21 cellular contexts compared by ENCODE assay signal in the genomic region with DNA sequence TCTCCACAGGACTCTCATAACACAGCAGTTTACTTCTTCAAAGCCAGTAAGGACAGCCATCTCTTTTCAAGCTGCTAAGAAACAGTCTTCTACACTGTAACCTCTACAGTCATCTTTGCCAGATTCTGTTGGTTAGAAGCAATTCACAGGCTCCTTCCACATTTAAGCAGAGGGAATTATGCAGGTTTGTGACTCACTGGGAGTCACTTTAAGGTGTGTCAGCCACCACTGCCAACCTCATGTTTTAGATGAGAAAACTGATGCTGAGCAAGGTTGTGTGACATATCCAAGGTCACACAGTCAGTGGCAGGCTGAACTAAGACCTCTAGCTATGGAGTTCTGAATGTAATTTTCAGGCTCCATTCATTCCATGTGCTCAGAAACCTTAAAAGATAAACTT.
"Had no signal": no experiment of that assay in that cellular context is flagged by ENCODE, and none has a peak within 500 bp of the region (broad histone marks: within the 10 kb centered on the region; RNA-seq: fewer than 3 reads in every experiment).

No MANE protein-coding gene starts in this region.

- H3K4me1 ChIP-seq: ascending aorta, SJSA1 had no signal

- H3K27ac Mint-ChIP-seq: activated B cell treated with CpG ODN at 0.5 μM for 24 hours; activated CD4-positive, alpha-beta memory T cell treated with anti-CD3 and anti-CD28 coated beads, Interleukin-2, amount 10 ng/mL, durations not matched to agents 7 days and 5 days; activated CD4-positive, alpha-beta T cell treated with anti-CD3 and anti-CD28 coated beads, Interleukin-2, amount 10 ng/mL, durations not matched to agents 7 days and 5 days; activated naive CD4-positive, alpha-beta T cell treated with anti-CD3 and anti-CD28 coated beads, Interleukin-2, amount 10 ng/mL, durations not matched to agents 7 days and 5 days; activated naive CD8-positive, alpha-beta T cell treated with anti-CD3 and anti-CD28 coated beads, Interleukin-2, amount 10 ng/mL, durations not matched to agents 7 days and 5 days; brain had no signal

- H3K36me3 Mint-ChIP-seq: activated naive CD4-positive, alpha-beta T cell treated with anti-CD3 and anti-CD28 coated beads, Interleukin-2, amount 10 ng/mL, durations not matched to agents 7 days and 5 days; activated naive CD8-positive, alpha-beta T cell treated with anti-CD3 and anti-CD28 coated beads, Interleukin-2, amount 10 ng/mL, durations not matched to agents 7 days and 5 days; brain had no signal

- H3K4me3 Mint-ChIP-seq: activated B cell treated with CpG ODN at 0.5 μM for 24 hours; activated CD4-positive, alpha-beta memory T cell treated with anti-CD3 and anti-CD28 coated beads, Interleukin-2, amount 10 ng/mL, durations not matched to agents 7 days and 5 days; activated CD4-positive, alpha-beta T cell treated with anti-CD3 and anti-CD28 coated beads, Interleukin-2, amount 10 ng/mL, durations not matched to agents 7 days and 5 days; activated naive CD4-positive, alpha-beta T cell treated with anti-CD3 and anti-CD28 coated beads, Interleukin-2, amount 10 ng/mL, durations not matched to agents 7 days and 5 days; activated naive CD8-positive, alpha-beta T cell treated with anti-CD3 and anti-CD28 coated beads, Interleukin-2, amount 10 ng/mL, durations not matched to agents 7 days and 5 days; brain; central memory CD8-positive, alpha-beta T cell; T-helper 17 cell had no signal

- H3K9me3 Mint-ChIP-seq: activated B cell treated with CpG ODN at 0.5 μM for 24 hours; activated CD4-positive, alpha-beta memory T cell treated with anti-CD3 and anti-CD28 coated beads, Interleukin-2, amount 10 ng/mL, durations not matched to agents 7 days and 5 days; activated CD4-positive, alpha-beta T cell treated with anti-CD3 and anti-CD28 coated beads, Interleukin-2, amount 10 ng/mL, durations not matched to agents 7 days and 5 days; activated naive CD4-positive, alpha-beta T cell treated with anti-CD3 and anti-CD28 coated beads, Interleukin-2, amount 10 ng/mL, durations not matched to agents 7 days and 5 days; activated naive CD8-positive, alpha-beta T cell treated with anti-CD3 and anti-CD28 coated beads, Interleukin-2, amount 10 ng/mL, durations not matched to agents 7 days and 5 days; central memory CD8-positive, alpha-beta T cell had no signal

- H3K27me3 ChIP-seq: ascending aorta, SJSA1 had no signal

- ATAC-seq: T-helper 17 cell had no signal

- DNase-seq: activated B cell treated with CpG ODN at 0.5 μM for 24 hours; activated CD4-positive, alpha-beta memory T cell treated with anti-CD3 and anti-CD28 coated beads, Interleukin-2, amount 10 ng/mL, durations not matched to agents 7 days and 5 days; activated CD4-positive, alpha-beta T cell treated with anti-CD3 and anti-CD28 coated beads for 1 hour; activated CD4-positive, alpha-beta T cell treated with anti-CD3 and anti-CD28 coated beads, Interleukin-2, amount 10 ng/mL, durations not matched to agents 7 days and 5 days; activated gamma-delta T cell; activated naive CD4-positive, alpha-beta T cell treated with anti-CD3 and anti-CD28 coated beads, Interleukin-2, amount 10 ng/mL, durations not matched to agents 7 days and 5 days; activated naive CD8-positive, alpha-beta T cell treated with anti-CD3 and anti-CD28 coated beads, Interleukin-2, amount 10 ng/mL, durations not matched to agents 7 days and 5 days; MM.1S; NCI-H1105; NCI-H1436 treated with DMSO at 0.1 percent for 48 hours; NCI-H187; NCI-H2081; NCI-H510A treated with DMSO at 0.1 percent for 48 hours; NCI-H69; SHP77; T-helper 17 cell; T-helper 9 cell had no signal

- H3K9me3 ChIP-seq: ascending aorta, SJSA1 had no signal

- H3K4me1 Mint-ChIP-seq: activated B cell treated with CpG ODN at 0.5 μM for 24 hours; activated CD4-positive, alpha-beta memory T cell treated with anti-CD3 and anti-CD28 coated beads, Interleukin-2, amount 10 ng/mL, durations not matched to agents 7 days and 5 days; activated CD4-positive, alpha-beta T cell treated with anti-CD3 and anti-CD28 coated beads, Interleukin-2, amount 10 ng/mL, durations not matched to agents 7 days and 5 days; activated naive CD4-positive, alpha-beta T cell treated with anti-CD3 and anti-CD28 coated beads, Interleukin-2, amount 10 ng/mL, durations not matched to agents 7 days and 5 days; activated naive CD8-positive, alpha-beta T cell treated with anti-CD3 and anti-CD28 coated beads, Interleukin-2, amount 10 ng/mL, durations not matched to agents 7 days and 5 days; brain; central memory CD8-positive, alpha-beta T cell; T-helper 17 cell had no signal

- H3K27ac ChIP-seq: ascending aorta, SJSA1 had no signal

- H3K27me3 Mint-ChIP-seq: activated naive CD4-positive, alpha-beta T cell treated with anti-CD3 and anti-CD28 coated beads, Interleukin-2, amount 10 ng/mL, durations not matched to agents 7 days and 5 days had no signal

- H3K4me3 ChIP-seq: ascending aorta, SJSA1 had no signal

- H3K36me3 ChIP-seq: ascending aorta, SJSA1 had no signal
